In genomic region chr11:115154355-115154736, GRCh38 we compare ENCODE assay signal across 19 cellular contexts.
DNase-seq lines count a peak whose midpoint lies in the region; ATAC-seq, FAIRE-seq and TF ChIP-seq lines count a peak whose summit lies in the region.
"Had no signal": no experiment of that assay in that cellular context is flagged by ENCODE, and none has a peak within 500 bp of the region (broad histone marks: within the 10 kb centered on the region; RNA-seq: fewer than 3 reads in every experiment).

No MANE protein-coding gene starts in this region.

- no peak for DNase-seq in HepG2 (ENCODE audit: low spot score)
- no peak for DNase-seq in right lobe of liver
- DNase-seq in mesenteric fat pad (ENCODE audit: low spot score) = peak; percentile 47
- DNase-seq in osteoblast (ENCODE audit: insufficient read length, low spot score, missing footprints) = peak; percentile 52
- DNase-seq in NCI-H82 (lab: John Stamatoyannopoulos, UW) = no peak
- DNase-seq in NCI-H1092 (lab: John Stamatoyannopoulos, UW) = no peak
- DNase-seq: CD4-positive, alpha-beta T cell; CD8-positive, alpha-beta memory T cell; DMS 273 treated with DMSO at 0.1 percent for 48 hours; DND-41; H7; HCEC 1CT had no signal

- POLR2A ChIA-PET in HepG2 (lab: Yijun Ruan, JAX) = no interaction called here

- no peak for FAIRE-seq in HepG2 (lab: Jason Lieb, UNC)
- FAIRE-seq: A204.1, D721Med, G401.6, GM12892, H1 had no signal

- no peak overlapping the region for H3K4me3 ChIP-seq in HepG2 (replicated peaks in 1 of 3; ENCODE audit: insufficient read depth in 1 of 3, low read depth in 2 of 3, low read length in 3 of 3)
- no peak overlapping the region for H3K4me3 ChIP-seq in right lobe of liver
- H3K4me3 ChIP-seq in osteoblast (ENCODE audit: insufficient read depth, low read length) = no peak overlapping the region
- H3K4me3 ChIP-seq: BLaER1 treated with 17β-estradiol and CSF1 and Interleukin-3, amounts not matched to agents 10 nM and 100 nM had no signal

- no peaks in the 10 kb centered on the region for H4K20me1 ChIP-seq in HepG2 (ENCODE audit: insufficient read depth, low read length)
- H4K20me1 ChIP-seq in osteoblast (ENCODE audit: insufficient read depth, low read length) = no peaks in the 10 kb centered on the region
- H4K20me1 ChIP-seq: BLaER1 treated with 17β-estradiol and CSF1 and Interleukin-3, amounts not matched to agents 10 nM and 100 nM had no signal

- no peak for TF ChIP-seq CTCF in HepG2 (CRISPR knock-in tag; IDR thresholded peaks at IDR 0.05)
- TF ChIP-seq CTCF in right lobe of liver (IDR thresholded peaks at IDR 0.05) = no peak
- no peak for TF ChIP-seq CTCF in osteoblast (IDR thresholded peaks at IDR 0.05; ENCODE audit: extremely low read depth, low read depth, low read length)

- CTCF ChIA-PET in HepG2 (lab: Yijun Ruan, JAX; ENCODE audit: low intra/inter-chr PET ratio, low total read pairs) = no interaction called here

- H3K4me2 ChIP-seq in HepG2 (ENCODE audit: low read depth, low read length) (no peak overlapping the region), osteoblast (ENCODE audit: insufficient read depth, low read length) (no peak overlapping the region)

- H3K79me2 ChIP-seq in HepG2 (ENCODE audit: insufficient read depth, low read length) (no peaks in the 10 kb centered on the region), osteoblast (ENCODE audit: insufficient read depth, low read length) (no peaks in the 10 kb centered on the region)

- no peak overlapping the region for H3K9ac ChIP-seq in HepG2 (ENCODE audit: insufficient read depth, low read depth, low read length)
- H3K9ac ChIP-seq: BLaER1 treated with 17β-estradiol and CSF1 and Interleukin-3, amounts not matched to agents 10 nM and 100 nM had no signal

- H3K36me3 ChIP-seq in HepG2 (replicated peaks in 1 of 2; ENCODE audit: control insufficient read depth in 1 of 2, insufficient read depth in 2 of 2, low read length in 2 of 2) (no peaks in the 10 kb centered on the region), right lobe of liver (no peaks in the 10 kb centered on the region), osteoblast (ENCODE audit: insufficient read depth, low read length) (no peaks in the 10 kb centered on the region)
- H3K36me3 ChIP-seq: BLaER1 treated with 17β-estradiol and CSF1 and Interleukin-3, amounts not matched to agents 10 nM and 100 nM had no signal

- no peak for TF ChIP-seq POLR2A in HepG2 (IDR thresholded peaks at IDR 0.05; ENCODE audit: insufficient read depth in 1 of 2, low read depth in 2 of 2, low read length in 2 of 2)
- no peak for TF ChIP-seq POLR2A in right lobe of liver (IDR thresholded peaks at IDR 0.05)

- no peak for TF ChIP-seq RAD21 in HepG2 (CRISPR knock-in tag; IDR thresholded peaks at IDR 0.05)

- no peak overlapping the region for H2AFZ ChIP-seq in HepG2 (ENCODE audit: low read length)
- H2AFZ ChIP-seq in osteoblast (ENCODE audit: low read length) = no peak overlapping the region

- intact Hi-C loops in HepG2 (cut with micrococcal nuclease; ENCODE audit: unreplicated experiment) = no loop called here
- intact Hi-C loops in right lobe of liver (cut with DNase I) = loop anchor here in 1 of 2 donors (10.0 kb wide), 1 partner anchor 260 kb away; no protein-coding TSS in a partner anchor

- no TSS peak for BruUV-seq in HepG2 (replicated peaks; lab: Mats Ljungman, UMichigan)

- ATAC-seq in HepG2 (no peak), right lobe of liver (no peak)

- 45% methylated on average over 9 of the region's 9 CpGs for WGBS in HepG2 (ENCODE audit: low lambda C conversion rate)
- 80% methylated on average over 8 of the region's 9 CpGs for WGBS in right lobe of liver (ENCODE audit: insufficient coverage, low coverage, low lambda C conversion rate, missing lambda C conversion rate)

- in situ Hi-C loops in HepG2 (cut with HindIII; ENCODE audit: extremely low pct_ligation_motif_present, low pct_unique_long_range_greater_than_20kb) = no loop called here

- H3K27me3 ChIP-seq in HepG2 (ENCODE audit: control insufficient read depth in 1 of 2, insufficient read depth in 2 of 2, low read length in 2 of 2) = peaks cover 0 to 7% of the 10 kb centered on the region in 2 experiments; a peak in 3 of 5 replicates
- no peaks in the 10 kb centered on the region for H3K27me3 ChIP-seq in right lobe of liver
- no peaks in the 10 kb centered on the region for H3K27me3 ChIP-seq in osteoblast (ENCODE audit: insufficient read depth, low read length)
- H3K27me3 ChIP-seq: BLaER1 treated with 17β-estradiol and CSF1 and Interleukin-3, amounts not matched to agents 10 nM and 100 nM had no signal

- TF ChIP-seq EP300 in HepG2 (IDR thresholded peaks at IDR 0.05; ENCODE audit: low read depth in 2 of 2, low read length in 2 of 2) = no peak
- no peak for TF ChIP-seq EP300 in HepG2 (CRISPR knock-in tag; IDR thresholded peaks at IDR 0.05; ENCODE audit: borderline replicate concordance)

- H3K27ac ChIP-seq in HepG2 (ENCODE audit: extremely low read length, insufficient read depth, low read length) = no peak overlapping the region
- no peak overlapping the region for H3K27ac ChIP-seq in right lobe of liver
- H3K27ac ChIP-seq in osteoblast (ENCODE audit: low read depth, low read length) = no peak overlapping the region
- H3K27ac ChIP-seq: 22Rv1; BLaER1 treated with 17β-estradiol and CSF1 and Interleukin-3, amounts not matched to agents 10 nM and 100 nM had no signal

- H3K9me3 ChIP-seq in HepG2 (ENCODE audit: low read length) (no peaks in the 10 kb centered on the region), right lobe of liver (no peaks in the 10 kb centered on the region), osteoblast (ENCODE audit: low read depth, low read length) (no peaks in the 10 kb centered on the region)

- peaks cover 22% of the 10 kb centered on the region for H3K4me1 ChIP-seq in HepG2 (ENCODE audit: insufficient read depth, low read length)
- H3K4me1 ChIP-seq in right lobe of liver = no peaks in the 10 kb centered on the region
- no peaks in the 10 kb centered on the region for H3K4me1 ChIP-seq in osteoblast (ENCODE audit: insufficient read depth, low read length)

TF ChIP-seq in HepG2, 621 proteins besides CTCF, POLR2A, EP300 and RAD21:
- TF ChIP-seq HOXA9 (CRISPR knock-in tag; IDR thresholded peaks at IDR 0.05; ENCODE audit: borderline replicate concordance) = no peak
- no peak for TF ChIP-seq ZBTB20 (CRISPR knock-in tag; IDR thresholded peaks at IDR 0.05; ENCODE audit: borderline replicate concordance, low read depth)
- no peak for TF ChIP-seq HDAC1 (CRISPR knock-in tag; IDR thresholded peaks at IDR 0.05)
- TF ChIP-seq ZNF616 (CRISPR knock-in tag; IDR thresholded peaks at IDR 0.05; ENCODE audit: low read depth) = peak; percentile 86; the same call in 1 of the 2 replicates

Comparison
In these comparisons a context has a peak if more than half of its experiments do, and no peak if none do; other contexts are left out.
1. DNase-seq: peak in mesenteric fat pad (single experiment) and osteoblast (single experiment); none in HepG2 (single experiment), right lobe of liver (0 of 3), NCI-H82 (single experiment) and NCI-H1092 (single experiment).